In the genomic region with DNA sequence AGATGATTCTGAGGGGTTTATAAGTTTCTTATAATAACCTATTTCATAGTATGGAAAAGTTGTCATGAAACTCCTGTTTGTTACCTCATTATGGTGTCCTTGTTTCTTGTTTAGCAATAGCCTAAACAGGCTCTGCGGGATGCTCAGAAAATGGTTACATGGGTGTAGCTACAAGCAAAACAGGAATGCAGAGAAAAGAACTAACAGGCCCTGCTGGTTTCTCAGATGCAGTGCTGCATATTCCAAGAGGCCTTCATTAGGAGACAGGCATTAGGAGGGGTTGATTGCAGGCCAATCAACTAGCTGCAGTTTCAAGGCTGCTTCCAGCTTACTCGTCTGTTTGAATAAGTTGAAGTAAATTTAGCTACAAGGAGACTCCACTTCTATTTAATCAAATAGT, we compare ENCODE assay signal across 1 cellular context.
TF ChIP-seq lines count a peak whose summit lies in the region.

No MANE protein-coding gene starts in this region.

TF ChIP-seq in K562, 482 proteins besides CTCF, POLR2A, EP300 and RAD21:
- TF ChIP-seq ETV6 (IDR thresholded peaks at IDR 0.05; ENCODE audit: borderline replicate concordance in 1 of 2, low read depth in 2 of 2, low read length in 1 of 2) (no peak), ETV6 (CRISPR knock-in tag; IDR thresholded peaks at IDR 0.05; ENCODE audit: borderline replicate concordance) (no peak), CCAR2 (IDR thresholded peaks at IDR 0.05; ENCODE audit: low read depth, low read length) (no peak), MAZ (CRISPR knock-in tag; conservative IDR thresholded peaks at IDR 0.05 in 1 of 2, IDR thresholded peaks at IDR 0.05 in 1 of 2) (no peak), CHD4 (IDR thresholded peaks at IDR 0.05; ENCODE audit: insufficient read depth, insufficient replicate concordance, low read depth, low read length, poor library complexity, severe bottlenecking) (no peak), POLR3A (IDR thresholded peaks at IDR 0.05; ENCODE audit: borderline replicate concordance, extremely low read depth, insufficient read depth, insufficient read length) (no peak), HMGN3 (IDR thresholded peaks at IDR 0.05; ENCODE audit: borderline replicate concordance, extremely low read depth, insufficient read length, low read depth, low read length) (no peak), KDM2B (CRISPR knock-in tag; IDR thresholded peaks at IDR 0.05) (no peak), ARNT (IDR thresholded peaks at IDR 0.05) (no peak), FOS (IDR thresholded peaks at IDR 0.05; ENCODE audit: extremely low read depth, insufficient read length) (no peak), ZNF586 (CRISPR knock-in tag; conservative IDR thresholded peaks at IDR 0.05) (no peak), ZNF253 (CRISPR knock-in tag; conservative IDR thresholded peaks at IDR 0.05) (no peak)
- TF ChIP-seq, protein P1, sequence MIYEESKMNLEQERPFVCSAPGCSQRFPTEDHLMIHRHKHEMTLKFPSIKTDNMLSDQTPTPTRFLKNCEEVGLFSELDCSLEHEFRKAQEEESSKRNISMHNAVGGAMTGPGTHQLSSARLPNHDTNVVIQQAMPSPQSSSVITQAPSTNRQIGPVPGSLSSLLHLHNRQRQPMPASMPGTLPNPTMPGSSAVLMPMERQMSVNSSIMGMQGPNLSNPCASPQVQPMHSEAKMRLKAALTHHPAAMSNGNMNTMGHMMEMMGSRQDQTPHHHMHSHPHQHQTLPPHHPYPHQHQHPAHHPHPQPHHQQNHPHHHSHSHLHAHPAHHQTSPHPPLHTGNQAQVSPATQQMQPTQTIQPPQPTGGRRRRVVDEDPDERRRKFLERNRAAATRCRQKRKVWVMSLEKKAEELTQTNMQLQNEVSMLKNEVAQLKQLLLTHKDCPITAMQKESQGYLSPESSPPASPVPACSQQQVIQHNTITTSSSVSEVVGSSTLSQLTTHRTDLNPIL (CRISPR knock-in tag; IDR thresholded peaks at IDR 0.05), result no peak
- TF ChIP-seq, protein P2, sequence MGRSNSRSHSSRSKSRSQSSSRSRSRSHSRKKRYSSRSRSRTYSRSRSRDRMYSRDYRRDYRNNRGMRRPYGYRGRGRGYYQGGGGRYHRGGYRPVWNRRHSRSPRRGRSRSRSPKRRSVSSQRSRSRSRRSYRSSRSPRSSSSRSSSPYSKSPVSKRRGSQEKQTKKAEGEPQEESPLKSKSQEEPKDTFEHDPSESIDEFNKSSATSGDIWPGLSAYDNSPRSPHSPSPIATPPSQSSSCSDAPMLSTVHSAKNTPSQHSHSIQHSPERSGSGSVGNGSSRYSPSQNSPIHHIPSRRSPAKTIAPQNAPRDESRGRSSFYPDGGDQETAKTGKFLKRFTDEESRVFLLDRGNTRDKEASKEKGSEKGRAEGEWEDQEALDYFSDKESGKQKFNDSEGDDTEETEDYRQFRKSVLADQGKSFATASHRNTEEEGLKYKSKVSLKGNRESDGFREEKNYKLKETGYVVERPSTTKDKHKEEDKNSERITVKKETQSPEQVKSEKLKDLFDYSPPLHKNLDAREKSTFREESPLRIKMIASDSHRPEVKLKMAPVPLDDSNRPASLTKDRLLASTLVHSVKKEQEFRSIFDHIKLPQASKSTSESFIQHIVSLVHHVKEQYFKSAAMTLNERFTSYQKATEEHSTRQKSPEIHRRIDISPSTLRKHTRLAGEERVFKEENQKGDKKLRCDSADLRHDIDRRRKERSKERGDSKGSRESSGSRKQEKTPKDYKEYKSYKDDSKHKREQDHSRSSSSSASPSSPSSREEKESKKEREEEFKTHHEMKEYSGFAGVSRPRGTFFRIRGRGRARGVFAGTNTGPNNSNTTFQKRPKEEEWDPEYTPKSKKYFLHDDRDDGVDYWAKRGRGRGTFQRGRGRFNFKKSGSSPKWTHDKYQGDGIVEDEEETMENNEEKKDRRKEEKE (IDR thresholded peaks at IDR 0.05; ENCODE audit: borderline replicate concordance in 1 of 2, control insufficient read depth in 1 of 2, low read depth in 2 of 2, low read length in 1 of 2), result no peak
- TF ChIP-seq, protein P3, sequence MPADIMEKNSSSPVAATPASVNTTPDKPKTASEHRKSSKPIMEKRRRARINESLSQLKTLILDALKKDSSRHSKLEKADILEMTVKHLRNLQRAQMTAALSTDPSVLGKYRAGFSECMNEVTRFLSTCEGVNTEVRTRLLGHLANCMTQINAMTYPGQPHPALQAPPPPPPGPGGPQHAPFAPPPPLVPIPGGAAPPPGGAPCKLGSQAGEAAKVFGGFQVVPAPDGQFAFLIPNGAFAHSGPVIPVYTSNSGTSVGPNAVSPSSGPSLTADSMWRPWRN (IDR thresholded peaks at IDR 0.05; ENCODE audit: low read depth), result no peak
- TF ChIP-seq, protein P4, sequence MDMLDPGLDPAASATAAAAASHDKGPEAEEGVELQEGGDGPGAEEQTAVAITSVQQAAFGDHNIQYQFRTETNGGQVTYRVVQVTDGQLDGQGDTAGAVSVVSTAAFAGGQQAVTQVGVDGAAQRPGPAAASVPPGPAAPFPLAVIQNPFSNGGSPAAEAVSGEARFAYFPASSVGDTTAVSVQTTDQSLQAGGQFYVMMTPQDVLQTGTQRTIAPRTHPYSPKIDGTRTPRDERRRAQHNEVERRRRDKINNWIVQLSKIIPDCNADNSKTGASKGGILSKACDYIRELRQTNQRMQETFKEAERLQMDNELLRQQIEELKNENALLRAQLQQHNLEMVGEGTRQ (CRISPR knock-in tag; IDR thresholded peaks at IDR 0.05), result no peak
- TF ChIP-seq, protein P5, sequence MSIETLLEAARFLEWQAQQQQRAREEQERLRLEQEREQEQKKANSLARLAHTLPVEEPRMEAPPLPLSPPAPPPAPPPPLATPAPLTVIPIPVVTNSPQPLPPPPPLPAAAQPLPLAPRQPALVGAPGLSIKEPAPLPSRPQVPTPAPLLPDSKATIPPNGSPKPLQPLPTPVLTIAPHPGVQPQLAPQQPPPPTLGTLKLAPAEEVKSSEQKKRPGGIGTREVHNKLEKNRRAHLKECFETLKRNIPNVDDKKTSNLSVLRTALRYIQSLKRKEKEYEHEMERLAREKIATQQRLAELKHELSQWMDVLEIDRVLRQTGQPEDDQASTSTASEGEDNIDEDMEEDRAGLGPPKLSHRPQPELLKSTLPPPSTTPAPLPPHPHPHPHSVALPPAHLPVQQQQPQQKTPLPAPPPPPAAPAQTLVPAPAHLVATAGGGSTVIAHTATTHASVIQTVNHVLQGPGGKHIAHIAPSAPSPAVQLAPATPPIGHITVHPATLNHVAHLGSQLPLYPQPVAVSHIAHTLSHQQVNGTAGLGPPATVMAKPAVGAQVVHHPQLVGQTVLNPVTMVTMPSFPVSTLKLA (conservative IDR thresholded peaks at IDR 0.05), result no peak
- TF ChIP-seq, protein P6, sequence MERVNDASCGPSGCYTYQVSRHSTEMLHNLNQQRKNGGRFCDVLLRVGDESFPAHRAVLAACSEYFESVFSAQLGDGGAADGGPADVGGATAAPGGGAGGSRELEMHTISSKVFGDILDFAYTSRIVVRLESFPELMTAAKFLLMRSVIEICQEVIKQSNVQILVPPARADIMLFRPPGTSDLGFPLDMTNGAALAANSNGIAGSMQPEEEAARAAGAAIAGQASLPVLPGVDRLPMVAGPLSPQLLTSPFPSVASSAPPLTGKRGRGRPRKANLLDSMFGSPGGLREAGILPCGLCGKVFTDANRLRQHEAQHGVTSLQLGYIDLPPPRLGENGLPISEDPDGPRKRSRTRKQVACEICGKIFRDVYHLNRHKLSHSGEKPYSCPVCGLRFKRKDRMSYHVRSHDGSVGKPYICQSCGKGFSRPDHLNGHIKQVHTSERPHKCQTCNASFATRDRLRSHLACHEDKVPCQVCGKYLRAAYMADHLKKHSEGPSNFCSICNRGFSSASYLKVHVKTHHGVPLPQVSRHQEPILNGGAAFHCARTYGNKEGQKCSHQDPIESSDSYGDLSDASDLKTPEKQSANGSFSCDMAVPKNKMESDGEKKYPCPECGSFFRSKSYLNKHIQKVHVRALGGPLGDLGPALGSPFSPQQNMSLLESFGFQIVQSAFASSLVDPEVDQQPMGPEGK (CRISPR knock-in tag; IDR thresholded peaks at IDR 0.05; ENCODE audit: borderline replicate concordance), result no peak
